Comparison of ENCODE assay signal across 9 cellular contexts in genomic region chr1:68213843-68214242, GRCh38. TPM values are rescaled to one million over a fixed set of nuclear protein-coding genes. Genes with fewer than 3 reads are reported as not detected.
DNase-seq lines count a peak whose midpoint lies in the region; ATAC-seq and TF ChIP-seq lines count a peak whose summit lies in the region.
"Had no signal": no experiment of that assay in that cellular context is flagged by ENCODE, and none has a peak within 500 bp of the region (broad histone marks: within the 10 kb centered on the region; RNA-seq: fewer than 3 reads in every experiment).

No MANE protein-coding gene starts in this region.

- H4K91ac ChIP-seq in mesenchymal stem cell (ENCODE audit: low read length) = no peak overlapping the region

- no peak overlapping the region for H3K4ac ChIP-seq in mesenchymal stem cell (ENCODE audit: low read depth in 1 of 2, low read length in 2 of 2)

- H4K8ac ChIP-seq in mesenchymal stem cell (ENCODE audit: low read length) = no peak overlapping the region

- H3K9ac ChIP-seq in mesenchymal stem cell (ENCODE audit: low read length) = no peak overlapping the region

- ATAC-seq in aorta (ENCODE audit: low FRiP score) = peak; percentile 69
- no peak for ATAC-seq in HG02938 (IDR thresholded peaks at IDR 0.05; ENCODE audit: unreplicated experiment)
- no peak for ATAC-seq in HG02798 (IDR thresholded peaks at IDR 0.05; ENCODE audit: poor library complexity, unreplicated experiment)

- intact Hi-C loops in aorta (cut with DNase I) = no loop called here

- H3K18ac ChIP-seq in mesenchymal stem cell (ENCODE audit: low read depth in 1 of 2, low read length in 2 of 2) = peak overlapping the region in 1 of 2 experiments; percentile 41

- H3K79me1 ChIP-seq in mesenchymal stem cell (replicated peaks; ENCODE audit: low read length, poor library complexity, severe bottlenecking) = peaks cover 16% of the 10 kb centered on the region

- no peak overlapping the region for H2AFZ ChIP-seq in mesenchymal stem cell (ENCODE audit: low read depth, low read length)

- no peak overlapping the region for H3K14ac ChIP-seq in mesenchymal stem cell (ENCODE audit: low read length in 2 of 2)

- H3K27me3 ChIP-seq in mesenchymal stem cell (ENCODE audit: control insufficient read depth in 1 of 2, insufficient read depth in 1 of 2, low read length in 2 of 2) = no peaks in the 10 kb centered on the region
- no peaks in the 10 kb centered on the region for H3K27me3 ChIP-seq in aorta (ENCODE audit: control insufficient read depth in 1 of 2, insufficient read depth in 2 of 2, low read length in 1 of 2)

- no peak overlapping the region for H3K4me3 ChIP-seq in mesenchymal stem cell (ENCODE audit: insufficient read depth in 1 of 2, low read depth in 1 of 2, low read length in 2 of 2)
- H3K4me3 ChIP-seq in aorta (ENCODE audit: low read length in 2 of 2) = no peak overlapping the region

- no peak overlapping the region for H2BK120ac ChIP-seq in mesenchymal stem cell (ENCODE audit: low read depth, low read length)

- no peak overlapping the region for H2BK12ac ChIP-seq in mesenchymal stem cell (ENCODE audit: low read length in 2 of 2)

- H3K27ac ChIP-seq in cingulate gyrus (ENCODE audit: low read depth, low read length) = peak overlapping the region; percentile 1
- H3K27ac ChIP-seq in mesenchymal stem cell (ENCODE audit: low read length, poor library complexity, severe bottlenecking) = peak overlapping the region; percentile 28
- H3K27ac ChIP-seq in aorta (ENCODE audit: low read depth in 1 of 2, low read length in 2 of 2) = no peak overlapping the region

- H3K23ac ChIP-seq in mesenchymal stem cell (ENCODE audit: low read length in 2 of 2) = no peak overlapping the region

- no peak overlapping the region for H3K4me2 ChIP-seq in mesenchymal stem cell (ENCODE audit: low read length, poor library complexity, severe bottlenecking)

- TF ChIP-seq POLR2A in erythroblast (IDR thresholded peaks at IDR 0.05; ENCODE audit: low read length) = no peak

- peaks cover 12% of the 10 kb centered on the region for H3K4me1 ChIP-seq in mesenchymal stem cell (ENCODE audit: control insufficient read depth, insufficient read depth, low read depth, low read length)
- H3K4me1 ChIP-seq in aorta (ENCODE audit: control insufficient read depth in 1 of 2, insufficient read depth in 2 of 2, low read length in 2 of 2) = peaks cover 4 to 8% of the 10 kb centered on the region in 2 donors

- no peak overlapping the region for H2BK15ac ChIP-seq in mesenchymal stem cell (ENCODE audit: low read depth, poor library complexity, severe bottlenecking)

- H2AK5ac ChIP-seq in mesenchymal stem cell (ENCODE audit: low read length, severe bottlenecking) = peak overlapping the region; percentile 25

- H2BK5ac ChIP-seq in mesenchymal stem cell (ENCODE audit: low read depth, low read length, poor library complexity, severe bottlenecking) = no peak overlapping the region

- 54% methylated on average over 5 of the region's 5 CpGs for WGBS in mesenchymal stem cell
- WGBS in aorta, 2 donors = 71 to 72% methylated on average over 5 of the region's 5 CpGs

- DNase-seq in NCI-H82 (lab: John Stamatoyannopoulos, UW) = peak; percentile 24
- DNase-seq in NCI-H82 treated with DMSO at 0.1 percent for 48 hours (lab: John Stamatoyannopoulos, UW; ENCODE audit: unreplicated experiment) = no peak
- peak; percentile 95 for DNase-seq in mesenchymal stem cell
- DNase-seq in aorta = peak; percentile 70 to 79
- DNase-seq in erythroblast (lab: John Stamatoyannopoulos, UW) = no peak
- DNase-seq: islet precursor cell had no signal

- H3K9me3 ChIP-seq in mesenchymal stem cell (ENCODE audit: control insufficient read depth, low read length) (no peaks in the 10 kb centered on the region), aorta (ENCODE audit: control insufficient read depth, low read length) (no peaks in the 10 kb centered on the region)

- H3K36me3 ChIP-seq in mesenchymal stem cell (ENCODE audit: control insufficient read depth in 1 of 2, insufficient read depth in 2 of 2, low read depth in 1 of 2, low read length in 2 of 2) (peaks cover 0 to 3% of the 10 kb centered on the region in 2 experiments), aorta (ENCODE audit: control insufficient read depth in 1 of 2, insufficient read depth in 2 of 2, low read length in 1 of 2) (no peaks in the 10 kb centered on the region)

RNA-seq across cellular contexts. Expression of gene WLS, which starts 18.5 kb away (rescaled TPM):
- polyA plus RNA-seq in mesenchymal stem cell (2013, experiment 1 of 2) = 349 TPM
- 359 TPM for polyA plus RNA-seq in mesenchymal stem cell (2013, experiment 2 of 2)
- total RNA-seq in aorta = 10 to 100 TPM; 47.3 to 81.5 TPM
- 10 to 100 TPM; 29.9 to 56.3 TPM for polyA plus RNA-seq in aorta

Comparison
In these comparisons a context has a peak if more than half of its experiments do, and no peak if none do; other contexts are left out.
1. DNase-seq: peak in NCI-H82 (single experiment), mesenchymal stem cell (single experiment) and aorta (2 of 2); none in NCI-H82 treated with DMSO at 0.1 percent for 48 hours (single experiment) and erythroblast (0 of 2).
2. H3K27ac ChIP-seq: peak in cingulate gyrus (single experiment) and mesenchymal stem cell (single experiment); none in aorta (0 of 2).